Comparison of ENCODE assay signal across 19 cellular contexts in the genomic region with DNA sequence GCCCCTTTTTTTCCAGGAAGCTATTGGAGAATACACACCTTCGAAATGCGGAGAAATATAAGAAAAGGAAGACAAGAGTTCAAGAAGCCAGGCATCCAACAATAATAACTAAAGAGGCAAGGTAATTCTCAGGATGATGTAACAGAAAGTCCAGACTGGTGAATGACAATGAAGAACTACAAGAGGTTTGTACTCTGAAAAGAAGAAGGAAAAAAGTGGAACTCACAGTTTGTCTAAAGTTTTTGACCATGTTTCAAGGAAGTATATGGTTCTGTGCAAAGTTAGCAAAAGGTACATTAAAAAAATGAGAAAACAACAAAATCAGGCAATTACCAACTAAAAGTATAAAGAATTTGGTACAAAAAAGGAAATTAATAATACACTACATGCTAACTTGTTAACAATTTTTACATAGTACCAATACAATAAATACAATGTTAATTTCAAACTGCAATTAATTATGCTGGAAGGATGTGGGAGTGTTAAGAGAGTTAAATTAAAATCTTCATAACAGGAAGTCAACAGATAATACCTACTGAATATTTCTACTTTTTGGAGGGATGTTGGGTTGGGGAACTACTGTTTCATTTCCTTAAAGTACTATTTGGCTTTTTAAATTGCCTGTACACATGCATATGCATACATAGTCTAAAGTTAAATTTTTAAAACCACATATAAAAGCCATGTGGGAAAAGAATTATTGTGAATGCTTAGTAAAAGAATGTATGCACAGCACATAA. TPM values are rescaled to one million over a fixed set of nuclear protein-coding genes. Genes with fewer than 3 reads are reported as not detected.
DNase-seq lines count a peak whose midpoint lies in the region; ATAC-seq and TF ChIP-seq lines count a peak whose summit lies in the region.
"Had no signal": no experiment of that assay in that cellular context is flagged by ENCODE, and none has a peak within 500 bp of the region (broad histone marks: within the 10 kb centered on the region; RNA-seq: fewer than 3 reads in every experiment).

No MANE protein-coding gene starts in this region.

- TF ChIP-seq POLR2A in stomach (IDR thresholded peaks at IDR 0.05): no peak

- ATAC-seq in CD4-positive, CD25-positive, alpha-beta regulatory T cell (ENCODE audit: low read depth in 2 of 2): no peak
- no peak for ATAC-seq in naive thymus-derived CD8-positive, alpha-beta T cell
- ATAC-seq in GM18858 (IDR thresholded peaks at IDR 0.05; ENCODE audit: unreplicated experiment): no peak
- ATAC-seq: sciatic nerve had no signal

- no peak overlapping the region for H3K4me2 ChIP-seq in Karpas-422 (ENCODE audit: low read depth, low read length, poor library complexity, severe bottlenecking)

- H3K9me3 Mint-ChIP-seq in CD4-positive, CD25-positive, alpha-beta regulatory T cell: peaks cover 0 to 2% (median 0%) of the 10 kb centered on the region in 7 donors
- H3K9me3 Mint-ChIP-seq in naive thymus-derived CD8-positive, alpha-beta T cell: peaks cover 0 to 6% (median 0%) of the 10 kb centered on the region in 9 donors

- H3K27me3 Mint-ChIP-seq in CD4-positive, CD25-positive, alpha-beta regulatory T cell: peaks cover 7% of the 10 kb centered on the region
- H3K27me3 Mint-ChIP-seq in naive thymus-derived CD8-positive, alpha-beta T cell: no peaks in the 10 kb centered on the region

- intact Hi-C loops in stomach (cut with DNase I; ENCODE audit: low total_unique reads): no loop called here

- peak overlapping the region; percentile 30; the same call in 1 of the 2 replicates for H2AFZ ChIP-seq in Karpas-422 (ENCODE audit: low read length)

- H3K27ac Mint-ChIP-seq in CD4-positive, CD25-positive, alpha-beta regulatory T cell: no peak overlapping the region
- H3K27ac Mint-ChIP-seq in naive thymus-derived CD8-positive, alpha-beta T cell: peak overlapping the region in 7 of 10 donors; percentile 7 to 85 (median 61)
- H3K27ac Mint-ChIP-seq: activated naive CD4-positive, alpha-beta T cell treated with anti-CD3 and anti-CD28 coated beads for 36 hours had no signal

- no peak for TF ChIP-seq CTCF in stomach (IDR thresholded peaks at IDR 0.05)
- TF ChIP-seq CTCF in WERI-Rb-1 (IDR thresholded peaks at IDR 0.05; ENCODE audit: low read depth, low read length): no peak

- H3K4me1 Mint-ChIP-seq in CD4-positive, CD25-positive, alpha-beta regulatory T cell: peaks cover 14 to 21% (median 18%) of the 10 kb centered on the region in 4 donors
- peaks cover 7 to 25% (median 19%) of the 10 kb centered on the region in 4 donors for H3K4me1 Mint-ChIP-seq in naive thymus-derived CD8-positive, alpha-beta T cell

- no peak overlapping the region for H3K9ac ChIP-seq in Karpas-422 (ENCODE audit: low read length)

- peaks cover 13% of the 10 kb centered on the region for H3K4me1 ChIP-seq in CD4-positive, CD25-positive, alpha-beta regulatory T cell (ENCODE audit: control insufficient read depth, insufficient read depth, low read length, poor library complexity, severe bottlenecking)
- H3K4me1 ChIP-seq in Karpas-422 (ENCODE audit: low read length) (peaks cover 13% of the 10 kb centered on the region), stomach (peaks cover 0 to 26% (median 9%) of the 10 kb centered on the region in 4 donors)

- no peak overlapping the region for H3K4me3 Mint-ChIP-seq in CD4-positive, CD25-positive, alpha-beta regulatory T cell
- H3K4me3 Mint-ChIP-seq in naive thymus-derived CD8-positive, alpha-beta T cell: peak overlapping the region in 7 of 10 donors; percentile 9 to 59 (median 37)

- WGBS in stomach, 5 donors: 90 to 97% (median 95%) methylated on average over 2 of the region's 2 CpGs

- H3K36me3 Mint-ChIP-seq in CD4-positive, CD25-positive, alpha-beta regulatory T cell: no peaks in the 10 kb centered on the region
- peaks cover 0 to 3% (median 0%) of the 10 kb centered on the region in 3 donors for H3K36me3 Mint-ChIP-seq in naive thymus-derived CD8-positive, alpha-beta T cell

- no peaks in the 10 kb centered on the region for H3K9me2 ChIP-seq in Karpas-422 (replicated peaks; ENCODE audit: insufficient read depth, low read length)

- H3K27me3 ChIP-seq in CD4-positive, CD25-positive, alpha-beta regulatory T cell (ENCODE audit: control insufficient read depth, insufficient read depth, low read length): no peaks in the 10 kb centered on the region
- H3K27me3 ChIP-seq in Karpas-422 (ENCODE audit: low read length) (no peaks in the 10 kb centered on the region), stomach (no peaks in the 10 kb centered on the region), WERI-Rb-1 (ENCODE audit: insufficient read depth, low read depth, severe bottlenecking) (peaks cover 79% of the 10 kb centered on the region)
- H3K27me3 ChIP-seq: SJSA1 had no signal

- no peak for TF ChIP-seq EP300 in stomach (IDR thresholded peaks at IDR 0.05)

- POLR2A ChIA-PET in naive thymus-derived CD8-positive, alpha-beta T cell (lab: Charles Lee): interaction anchor here (5.1 kb wide), 1 partner anchor 12 kb away, joined by 39 read pairs; a partner anchor contains a TSS

- H3K27ac ChIP-seq in CD4-positive, CD25-positive, alpha-beta regulatory T cell (ENCODE audit: insufficient read depth, low read length, poor library complexity, severe bottlenecking): no peak overlapping the region
- no peak overlapping the region for H3K27ac ChIP-seq in Karpas-422 (ENCODE audit: low read length)
- H3K27ac ChIP-seq in stomach: no peak overlapping the region
- H3K27ac ChIP-seq in WERI-Rb-1: no peak overlapping the region

- no peaks in the 10 kb centered on the region for H3K36me3 ChIP-seq in CD4-positive, CD25-positive, alpha-beta regulatory T cell (ENCODE audit: control insufficient read depth, insufficient read depth, low read length)
- no peaks in the 10 kb centered on the region for H3K36me3 ChIP-seq in Karpas-422 (ENCODE audit: insufficient read depth, low read length)
- no peaks in the 10 kb centered on the region for H3K36me3 ChIP-seq in stomach
- H3K36me3 ChIP-seq in WERI-Rb-1: no peaks in the 10 kb centered on the region
- H3K36me3 ChIP-seq: SJSA1 had no signal

- H3K9me3 ChIP-seq in CD4-positive, CD25-positive, alpha-beta regulatory T cell (ENCODE audit: control insufficient read depth in 2 of 2, low read length in 2 of 2): no peaks in the 10 kb centered on the region
- no peaks in the 10 kb centered on the region for H3K9me3 ChIP-seq in Karpas-422 (ENCODE audit: low read length)
- H3K9me3 ChIP-seq in stomach: no peaks in the 10 kb centered on the region
- no peaks in the 10 kb centered on the region for H3K9me3 ChIP-seq in WERI-Rb-1 (ENCODE audit: severe bottlenecking)
- H3K9me3 ChIP-seq: mucosa of descending colon, SJSA1 had no signal

- no peaks in the 10 kb centered on the region for H3K79me2 ChIP-seq in Karpas-422 (ENCODE audit: low read length)

- peak overlapping the region; percentile 7 for H3K4me3 ChIP-seq in CD4-positive, CD25-positive, alpha-beta regulatory T cell (ENCODE audit: low read depth, low read length)
- no peak overlapping the region for H3K4me3 ChIP-seq in Karpas-422 (ENCODE audit: low read length)
- H3K4me3 ChIP-seq in stomach: no peak overlapping the region
- no peak overlapping the region for H3K4me3 ChIP-seq in WERI-Rb-1 (ENCODE audit: low read depth, low read length)
- H3K4me3 ChIP-seq: mucosa of descending colon, SJSA1 had no signal

- no peaks in the 10 kb centered on the region for H4K20me1 ChIP-seq in Karpas-422 (ENCODE audit: insufficient read depth, low read depth, low read length)

- DNase-seq in CD4-positive, CD25-positive, alpha-beta regulatory T cell: peak in 1 of 3 donors; percentile 37
- no peak for DNase-seq in Karpas-422
- peak; percentile 91 for DNase-seq in SKM-1 treated with dmso at 0.1 percent for 144 hours (lab: John Stamatoyannopoulos, UW; ENCODE audit: unreplicated experiment)
- no peak for DNase-seq in naive thymus-derived CD8-positive, alpha-beta T cell
- no peak for DNase-seq in A172 (ENCODE audit: low spot score)
- no peak for DNase-seq in stomach
- DNase-seq in WERI-Rb-1: no peak
- DNase-seq: activated CD4-positive, alpha-beta T cell treated with anti-CD3 and anti-CD28 coated beads, Interleukin-2, amount 50 U/mL, for 4 hours; activated naive CD4-positive, alpha-beta T cell treated with anti-CD3 and anti-CD28 coated beads for 36 hours; activated T-cell treated with anti-CD3 and anti-CD28 coated beads, Interleukin-2, amount 50 U/mL, for 1 hour; GOT3; left colon; mucosa of descending colon; NCI-H187; NCI-H446; stimulated activated CD4-positive, alpha-beta T cell treated with anti-CD3 and anti-CD28 coated beads, Interleukin-1b, Interleukin-23, amount 100 ng/mL, for 48 hours had no signal

RNA-seq across cellular contexts. Expression of a gene that starts 12.9 kb away (rescaled TPM):
- total RNA-seq in CD4-positive, CD25-positive, alpha-beta regulatory T cell: 120 TPM
- polyA plus RNA-seq in CD4-positive, CD25-positive, alpha-beta regulatory T cell: 10 to 100 TPM; 45.4 to 65.8 (median 53.8) TPM
- 36.4 and 103 TPM in 2 replicates for total RNA-seq in Karpas-422 (2014; rRNA removed; shearing (Covaris generic); ENCODE audit: low replicate concordance)
- 100 to 1,000 TPM in 1 of 2 experiments, 10 to 100 TPM in 1; 98.9 to 102 TPM for total RNA-seq in naive thymus-derived CD8-positive, alpha-beta T cell
- polyA plus RNA-seq in naive thymus-derived CD8-positive, alpha-beta T cell: 100 to 1,000 TPM; 156 to 193 (median 156) TPM
- total RNA-seq in A172 (2014; rRNA removed; shearing (Covaris generic)): 60.4 and 69.8 TPM in 2 replicates
- 100 to 1,000 TPM in 1 of 5 donors, 10 to 100 TPM in 3, 1 to 10 TPM in 1; 8.1 to 168 (median 53.6) TPM for total RNA-seq in stomach
- 10 to 100 TPM; 10.5 to 18.6 (median 17.7) TPM for polyA plus RNA-seq in stomach

Comparison
In these comparisons a context has a peak if more than half of its experiments do, and no peak if none do; other contexts are left out.
1. H3K27ac Mint-ChIP-seq: peak in naive thymus-derived CD8-positive, alpha-beta T cell (7 of 10); none in CD4-positive, CD25-positive, alpha-beta regulatory T cell (0 of 3).
2. H3K4me3 Mint-ChIP-seq: peak in naive thymus-derived CD8-positive, alpha-beta T cell (7 of 10); none in CD4-positive, CD25-positive, alpha-beta regulatory T cell (0 of 4).